In the genomic region with DNA sequence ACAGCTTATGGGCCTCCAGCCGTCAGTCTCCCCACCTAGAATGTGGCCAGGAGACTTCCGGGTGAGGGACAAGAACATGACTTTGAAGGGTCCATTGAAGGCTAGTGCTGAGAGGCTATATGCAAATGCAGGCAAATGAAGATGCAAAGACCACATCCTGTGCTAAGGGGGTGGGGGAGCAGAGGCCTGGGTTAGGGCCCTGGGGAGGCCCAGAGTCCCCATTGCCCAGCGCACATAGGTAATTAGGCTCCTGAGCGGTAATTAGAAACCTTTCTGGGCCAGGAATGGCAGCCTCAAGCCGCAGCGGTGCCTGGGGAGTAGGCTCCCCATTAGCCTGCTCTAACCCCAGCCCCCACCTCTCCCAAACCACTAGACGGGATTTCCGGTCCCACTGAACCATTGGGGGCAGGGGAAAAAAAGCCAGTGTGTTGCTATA, we compare ENCODE assay signal across 8 cellular contexts. TPM values are rescaled to one million over a fixed set of nuclear protein-coding genes. Genes with fewer than 3 reads are reported as not detected.
DNase-seq lines count a peak whose midpoint lies in the region; ATAC-seq and TF ChIP-seq lines count a peak whose summit lies in the region.

No MANE protein-coding gene starts in this region.

- ATAC-seq in GM18505 (IDR thresholded peaks at IDR 0.05; ENCODE audit: unreplicated experiment): no peak
- peak; percentile 22 for ATAC-seq in esophagus mucosa
- ATAC-seq in upper lobe of left lung (ENCODE audit: low FRiP score in 2 of 2): no peak
- ATAC-seq in HG02884 (IDR thresholded peaks at IDR 0.05; ENCODE audit: unreplicated experiment): no peak

- H3K27ac ChIP-seq in HEK293 (ENCODE audit: extremely low read depth, low read depth, low read length) (peak overlapping the region; percentile 77; the same call in 1 of the 2 replicates), upper lobe of left lung (peak overlapping the region; percentile 88 to 99 (median 96))

- CTCF ChIA-PET in HEK293 (lab: Yijun Ruan, JAX): interaction anchor here (0.6 to 25.7 kb wide), 16 partner anchors 10 to 541 kb away, joined by 3 to 649 read pairs (median 6); a partner anchor contains a TSS

- WGBS in upper lobe of left lung, 2 donors: 20 to 47% methylated on average over 1 to 8 of the region's 8 CpGs

- TF ChIP-seq POLR2A in GM18505 (IDR thresholded peaks at IDR 0.05; ENCODE audit: borderline replicate concordance, extremely low read depth, insufficient read depth, insufficient read length) (peak; percentile 92), upper lobe of left lung (IDR thresholded peaks at IDR 0.05) (no peak)

- no peaks in the 10 kb centered on the region for H3K27me3 ChIP-seq in upper lobe of left lung

- peaks cover 0 to 30% of the 10 kb centered on the region in 2 experiments; a peak in 1 of 3 replicates for H3K36me3 ChIP-seq in HEK293 (ENCODE audit: control insufficient read depth in 2 of 2, insufficient read depth in 1 of 2, low read length in 2 of 2)
- H3K36me3 ChIP-seq in upper lobe of left lung: no peaks in the 10 kb centered on the region

- no peak overlapping the region for H3K4me3 ChIP-seq in HEK293 (ENCODE audit: low read depth, low read length)
- peak overlapping the region in 3 of 4 donors; percentile 20 to 29 (median 27) for H3K4me3 ChIP-seq in upper lobe of left lung

- POLR2A ChIA-PET in HEK293 (lab: Yijun Ruan, JAX): no interaction called here

- TF ChIP-seq EP300 in upper lobe of left lung (IDR thresholded peaks at IDR 0.05): no peak

- H3K4me1 ChIP-seq in HEK293 (ENCODE audit: control insufficient read depth, insufficient read depth, low read length) (peaks cover 58% of the 10 kb centered on the region), upper lobe of left lung (peaks cover 94 to 100% (median 98%) of the 10 kb centered on the region in 4 donors)

- TF ChIP-seq CTCF in HEK293 (tag by site-specific recombination; IDR thresholded peaks at IDR 0.05): no peak
- TF ChIP-seq CTCF in upper lobe of left lung (IDR thresholded peaks at IDR 0.05): no peak

- DNase-seq in T-helper 1 cell (peak in 4 of 5 donors; percentile 41 to 81 (median 55)), upper lobe of left lung (peak in 1 of 2 donors; percentile 46), EL (no peak), NCI-H2029 (lab: John Stamatoyannopoulos, UW) (no peak)

- H3K9me3 ChIP-seq in HEK293 (ENCODE audit: control insufficient read depth, insufficient read depth, low read depth, low read length) (no peaks in the 10 kb centered on the region), upper lobe of left lung (no peaks in the 10 kb centered on the region)

TF ChIP-seq in HEK293, 187 proteins besides CTCF, POLR2A, EP300 and RAD21:
- TF ChIP-seq SP7 (tag by site-specific recombination; IDR thresholded peaks at IDR 0.05): peak; percentile 32; the same call in 1 of the 2 replicates
- no peak for TF ChIP-seq ZNF830 (tag by site-specific recombination; IDR thresholded peaks at IDR 0.05; ENCODE audit: low read depth)
- TF ChIP-seq, protein P1, sequence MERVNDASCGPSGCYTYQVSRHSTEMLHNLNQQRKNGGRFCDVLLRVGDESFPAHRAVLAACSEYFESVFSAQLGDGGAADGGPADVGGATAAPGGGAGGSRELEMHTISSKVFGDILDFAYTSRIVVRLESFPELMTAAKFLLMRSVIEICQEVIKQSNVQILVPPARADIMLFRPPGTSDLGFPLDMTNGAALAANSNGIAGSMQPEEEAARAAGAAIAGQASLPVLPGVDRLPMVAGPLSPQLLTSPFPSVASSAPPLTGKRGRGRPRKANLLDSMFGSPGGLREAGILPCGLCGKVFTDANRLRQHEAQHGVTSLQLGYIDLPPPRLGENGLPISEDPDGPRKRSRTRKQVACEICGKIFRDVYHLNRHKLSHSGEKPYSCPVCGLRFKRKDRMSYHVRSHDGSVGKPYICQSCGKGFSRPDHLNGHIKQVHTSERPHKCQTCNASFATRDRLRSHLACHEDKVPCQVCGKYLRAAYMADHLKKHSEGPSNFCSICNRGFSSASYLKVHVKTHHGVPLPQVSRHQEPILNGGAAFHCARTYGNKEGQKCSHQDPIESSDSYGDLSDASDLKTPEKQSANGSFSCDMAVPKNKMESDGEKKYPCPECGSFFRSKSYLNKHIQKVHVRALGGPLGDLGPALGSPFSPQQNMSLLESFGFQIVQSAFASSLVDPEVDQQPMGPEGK (tag by site-specific recombination; IDR thresholded peaks at IDR 0.05): peak; percentile 27; the same call in 1 of the 2 replicates
- TF ChIP-seq, protein P2, sequence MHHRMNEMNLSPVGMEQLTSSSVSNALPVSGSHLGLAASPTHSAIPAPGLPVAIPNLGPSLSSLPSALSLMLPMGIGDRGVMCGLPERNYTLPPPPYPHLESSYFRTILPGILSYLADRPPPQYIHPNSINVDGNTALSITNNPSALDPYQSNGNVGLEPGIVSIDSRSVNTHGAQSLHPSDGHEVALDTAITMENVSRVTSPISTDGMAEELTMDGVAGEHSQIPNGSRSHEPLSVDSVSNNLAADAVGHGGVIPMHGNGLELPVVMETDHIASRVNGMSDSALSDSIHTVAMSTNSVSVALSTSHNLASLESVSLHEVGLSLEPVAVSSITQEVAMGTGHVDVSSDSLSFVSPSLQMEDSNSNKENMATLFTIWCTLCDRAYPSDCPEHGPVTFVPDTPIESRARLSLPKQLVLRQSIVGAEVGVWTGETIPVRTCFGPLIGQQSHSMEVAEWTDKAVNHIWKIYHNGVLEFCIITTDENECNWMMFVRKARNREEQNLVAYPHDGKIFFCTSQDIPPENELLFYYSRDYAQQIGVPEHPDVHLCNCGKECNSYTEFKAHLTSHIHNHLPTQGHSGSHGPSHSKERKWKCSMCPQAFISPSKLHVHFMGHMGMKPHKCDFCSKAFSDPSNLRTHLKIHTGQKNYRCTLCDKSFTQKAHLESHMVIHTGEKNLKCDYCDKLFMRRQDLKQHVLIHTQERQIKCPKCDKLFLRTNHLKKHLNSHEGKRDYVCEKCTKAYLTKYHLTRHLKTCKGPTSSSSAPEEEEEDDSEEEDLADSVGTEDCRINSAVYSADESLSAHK (tag by site-specific recombination; IDR thresholded peaks at IDR 0.05): peak; percentile 82
- 0 out of 2 replicates have a peak, but pooled peaks have one; percentile 23 for TF ChIP-seq ZBTB8A (tag by site-specific recombination; IDR thresholded peaks at IDR 0.05)
TF ChIP-seq in HEK293: peak in this region for 4.

RNA-seq across cellular contexts. Expression of a gene that starts 6.9 kb away (rescaled TPM):
- total RNA-seq in esophagus mucosa (77.1 TPM), upper lobe of left lung (100 to 1,000 TPM in 1 of 6 donors, 10 to 100 TPM in 5; 32.7 to 104 (median 64.8) TPM)

RNA-seq across cellular contexts. Expression of a gene that starts 23.9 kb away (rescaled TPM):
- total RNA-seq in esophagus mucosa (not detected), upper lobe of left lung (1 to 10 TPM in 1 of 6 donors, not detected in 5; 1.0 TPM)

RNA-seq across cellular contexts. Expression of a gene that starts 37.7 kb away (rescaled TPM):
- total RNA-seq in esophagus mucosa (not detected), upper lobe of left lung (not detected)

RNA-seq across cellular contexts. Expression of a gene that starts 40.1 kb away (rescaled TPM):
- total RNA-seq in esophagus mucosa (not detected), upper lobe of left lung (under 1 TPM in 2 of 6 donors, not detected in 4; 0.15 to 0.80 TPM)

RNA-seq across cellular contexts. Expression of a gene that starts 54.2 kb away (rescaled TPM):
- total RNA-seq in esophagus mucosa (43.3 TPM), upper lobe of left lung (100 to 1,000 TPM in 1 of 6 donors, 10 to 100 TPM in 5; 40.6 to 158 (median 65.0) TPM)

Comparison
In these comparisons a context has a peak if more than half of its experiments do, and no peak if none do; other contexts are left out.
1. DNase-seq: peak in T-helper 1 cell (4 of 5); none in EL (single experiment) and NCI-H2029 (single experiment).